Comparison of ENCODE assay signal across 1 cellular context in genomic region chr3:54557538-54558419, GRCh38.
TF ChIP-seq lines count a peak whose summit lies in the region.

No MANE protein-coding gene starts in this region.

TF ChIP-seq in WTC11, 78 proteins besides CTCF, POLR2A, EP300 and RAD21 (continued from another document):
- TF ChIP-seq STAT6 (CRISPR knock-in tag; conservative IDR thresholded peaks at IDR 0.05; ENCODE audit: low read depth) (no peak), E2F1 (CRISPR knock-in tag; IDR thresholded peaks at IDR 0.05) (no peak), ZNF416 (CRISPR knock-in tag; IDR thresholded peaks at IDR 0.05) (no peak), KAT7 (CRISPR knock-in tag; IDR thresholded peaks at IDR 0.05; ENCODE audit: borderline replicate concordance) (no peak), SOX15 (CRISPR knock-in tag; IDR thresholded peaks at IDR 0.05) (no peak), USF2 (CRISPR knock-in tag; IDR thresholded peaks at IDR 0.05) (no peak)
